Comparison of ENCODE assay signal across 8 cellular contexts in the genomic region with DNA sequence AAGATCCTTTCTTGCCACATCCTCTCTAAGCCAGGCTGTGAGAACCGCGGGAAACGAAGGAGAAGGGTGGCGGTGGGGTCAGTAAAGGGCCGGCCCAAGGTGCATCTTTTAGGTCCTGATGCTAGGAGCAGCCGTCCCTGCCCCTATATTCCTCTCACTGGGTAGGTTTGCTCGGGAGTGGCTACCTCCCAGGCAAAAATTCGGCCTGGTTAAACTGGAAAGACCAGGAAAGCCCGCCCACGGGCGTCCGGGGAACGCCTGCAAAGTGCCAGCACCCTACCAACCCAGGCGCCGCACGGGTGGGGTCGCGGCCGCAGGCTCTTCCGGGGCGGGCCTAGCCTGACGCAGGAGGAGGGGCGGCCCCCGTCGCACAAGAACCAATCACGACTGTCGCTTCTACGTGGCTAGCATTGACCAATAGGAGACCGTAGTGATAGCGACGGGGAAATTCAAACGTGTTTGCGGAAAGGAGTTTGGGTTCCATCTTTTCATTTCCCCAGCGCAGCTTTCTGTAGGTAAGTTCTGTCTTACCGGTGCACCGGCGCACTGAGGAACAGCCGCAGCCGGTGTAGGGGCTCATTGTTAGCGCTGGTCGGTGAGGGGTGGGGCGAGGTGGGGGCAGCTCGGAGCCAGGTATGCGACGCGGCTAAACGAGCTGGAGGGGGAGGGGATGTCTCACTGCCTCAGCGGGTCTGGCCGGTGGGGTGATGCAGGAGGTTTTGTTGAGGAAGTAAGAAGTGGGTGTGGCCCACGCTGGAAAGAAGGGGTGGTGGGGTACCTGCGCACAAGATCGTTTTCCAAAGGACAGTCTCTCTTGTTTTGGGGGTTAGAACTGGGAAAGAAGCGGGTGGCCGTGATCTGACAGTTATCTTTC. TPM values are rescaled to one million over a fixed set of nuclear protein-coding genes. Genes with fewer than 3 reads are reported as not detected.
DNase-seq lines count a peak whose midpoint lies in the region; ATAC-seq and TF ChIP-seq lines count a peak whose summit lies in the region.

Gene TTK (plus strand): TSS at position 451 of the 874 bp plus-strand sequence. CDS start 1,195 bp downstream, outside the sequence.

- H3K4me1 ChIP-seq in right atrium auricular region (peaks cover 0 to 15% of the 10 kb centered on the region in 2 donors), psoas muscle (no peaks in the 10 kb centered on the region), uterus (no peaks in the 10 kb centered on the region)

- peak; percentile 100 for ATAC-seq in GM18498 (IDR thresholded peaks at IDR 0.05; ENCODE audit: unreplicated experiment)
- ATAC-seq in HG02938 (IDR thresholded peaks at IDR 0.05; ENCODE audit: unreplicated experiment) = peak; percentile 100
- ATAC-seq in psoas muscle = peak; percentile 100

- H3K36me3 ChIP-seq in right atrium auricular region (no peaks in the 10 kb centered on the region), psoas muscle (ENCODE audit: insufficient read depth in 1 of 2, low read depth in 1 of 2) (no peaks in the 10 kb centered on the region), uterus (no peaks in the 10 kb centered on the region)

- H3K9me3 ChIP-seq in right atrium auricular region (no peaks in the 10 kb centered on the region), psoas muscle (no peaks in the 10 kb centered on the region), uterus (no peaks in the 10 kb centered on the region)

- intact Hi-C loops in psoas muscle (cut with DNase I) = no loop called here
- intact Hi-C loops in uterus (cut with DNase I; ENCODE audit: low total_unique reads) = no loop called here

- DNase-seq in NCI-H187 (lab: John Stamatoyannopoulos, UW) = peak; percentile 77 to 92
- peak; percentile 78 to 98 (median 88) for DNase-seq in T-helper 2 cell
- peak; percentile 33 to 94 (median 84) for DNase-seq in anterior cingulate cortex (lab: John Stamatoyannopoulos, UW)
- DNase-seq in right atrium auricular region (ENCODE audit: low spot score) = peak; percentile 90
- peak; percentile 92 to 95 for DNase-seq in psoas muscle
- DNase-seq in uterus = peak; percentile 86 to 89

- peak; percentile 43 to 52 for TF ChIP-seq POLR2A in uterus (IDR thresholded peaks at IDR 0.05)

- TF ChIP-seq CTCF in right atrium auricular region (IDR thresholded peaks at IDR 0.05) = no peak
- TF ChIP-seq CTCF in psoas muscle (IDR thresholded peaks at IDR 0.05) = no peak
- TF ChIP-seq CTCF in uterus (IDR thresholded peaks at IDR 0.05) = no peak

- H3K27ac ChIP-seq in right atrium auricular region (peak within 1 kb of the TSS; percentile 79 to 81), psoas muscle (peak within 1 kb of the TSS; percentile 75), uterus (peak within 1 kb of the TSS; percentile 64 to 86)

- WGBS in psoas muscle, 3 donors = 0 to 1% (median 0%) methylated on average over 53 to 54 of the region's 54 CpGs

- H3K4me3 ChIP-seq in right atrium auricular region = peak within 1 kb of the TSS; percentile 62 to 65
- peak within 1 kb of the TSS; percentile 82 for H3K4me3 ChIP-seq in psoas muscle
- peak within 1 kb of the TSS; percentile 55 to 62 for H3K4me3 ChIP-seq in uterus

- H3K27me3 ChIP-seq in right atrium auricular region (no peaks in the 10 kb centered on the region), psoas muscle (ENCODE audit: insufficient read depth in 3 of 3, low read length in 2 of 3) (peaks cover 0 to 3% (median 0%) of the 10 kb centered on the region in 3 donors), uterus (no peaks in the 10 kb centered on the region)

RNA-seq across cellular contexts. Expression of gene TTK, which starts in this region (rescaled TPM):
- total RNA-seq in right atrium auricular region = under 1 TPM; 0.08 to 0.52 TPM
- under 1 TPM in 1 of 4 donors, not detected in 3; 0.15 TPM for total RNA-seq in psoas muscle
- polyA plus RNA-seq in psoas muscle = under 1 TPM; 0.10 to 0.22 (median 0.14) TPM
- total RNA-seq in uterus = 10 to 100 TPM in 1 of 4 donors, not detected in 3; 20.0 TPM

Comparison
In these comparisons a context has a peak if more than half of its experiments do, and no peak if none do; other contexts are left out.
1. Peak in every context shown above with its lines: DNase-seq, ATAC-seq, H3K4me3 ChIP-seq and H3K27ac ChIP-seq.
2. Peak in DNase-seq, H3K4me3 ChIP-seq and H3K27ac ChIP-seq in right atrium auricular region; RNA of the gene not detected or under 1 TPM.
3. Peak in DNase-seq, ATAC-seq, H3K4me3 ChIP-seq and H3K27ac ChIP-seq in psoas muscle; RNA of the gene not detected or under 1 TPM.